ENCODE assay signal across 12 cellular contexts in genomic region chr2:108412995-108413726, GRCh38. TPM values are rescaled to one million over a fixed set of nuclear protein-coding genes. Genes with fewer than 3 reads are reported as not detected.
DNase-seq lines count a peak whose midpoint lies in the region; ATAC-seq and TF ChIP-seq lines count a peak whose summit lies in the region.
"Had no signal": no experiment of that assay in that cellular context is flagged by ENCODE, and none has a peak within 500 bp of the region (broad histone marks: within the 10 kb centered on the region; RNA-seq: fewer than 3 reads in every experiment).

No MANE protein-coding gene starts in this region.

- no peak overlapping the region for H3K4me2 ChIP-seq in fibroblast of lung (ENCODE audit: extremely low read depth, insufficient read depth, low read length)

- H3K4me1 ChIP-seq in SJSA1 (replicated peaks) (peaks cover 53% of the 10 kb centered on the region), fibroblast of lung (ENCODE audit: control insufficient read depth, extremely low read depth, insufficient read depth, low read length) (peaks cover 2% of the 10 kb centered on the region)

- no peaks in the 10 kb centered on the region for H3K27me3 ChIP-seq in SJSA1 (replicated peaks)
- no peaks in the 10 kb centered on the region for H3K27me3 ChIP-seq in fibroblast of lung (ENCODE audit: control insufficient read depth, insufficient read depth, low read length)

- H3K36me3 ChIP-seq in SJSA1 (no peaks in the 10 kb centered on the region), fibroblast of lung (ENCODE audit: control insufficient read depth, insufficient read depth, low read length) (no peaks in the 10 kb centered on the region)

- no peak overlapping the region for H2AFZ ChIP-seq in fibroblast of lung (ENCODE audit: low read length)

- TF ChIP-seq CTCF in fibroblast of lung (conservative IDR thresholded peaks at IDR 0.05 in 1 of 2, IDR thresholded peaks at IDR 0.05 in 1 of 2; ENCODE audit: low read depth in 1 of 2, low read length in 2 of 2) = no peak

- H3K27ac ChIP-seq in SJSA1 = peak overlapping the region; percentile 78
- H3K27ac ChIP-seq in fibroblast of lung (ENCODE audit: insufficient read depth, low read length) = no peak overlapping the region

- no peak overlapping the region for H3K4me3 ChIP-seq in SJSA1
- H3K4me3 ChIP-seq in fibroblast of lung (replicated peaks in 1 of 4; ENCODE audit: control extremely low read depth in 1 of 4, insufficient read depth in 1 of 4, low read depth in 3 of 4, low read length in 4 of 4) = no peak overlapping the region

- no peaks in the 10 kb centered on the region for H4K20me1 ChIP-seq in fibroblast of lung (ENCODE audit: control insufficient read depth, extremely low read depth, insufficient read depth, low read length)

- H3K79me2 ChIP-seq in fibroblast of lung (ENCODE audit: control insufficient read depth, insufficient read depth, low read length) = no peaks in the 10 kb centered on the region

- ATAC-seq in GM19328 (IDR thresholded peaks at IDR 0.05; ENCODE audit: unreplicated experiment) = no peak
- ATAC-seq: naive thymus-derived CD4-positive, alpha-beta T cell had no signal

- H3K9me3 ChIP-seq in SJSA1 (replicated peaks) (no peaks in the 10 kb centered on the region), fibroblast of lung (ENCODE audit: control insufficient read depth, insufficient read depth, low read depth, low read length) (no peaks in the 10 kb centered on the region)

- no peak overlapping the region for H3K9ac ChIP-seq in fibroblast of lung (ENCODE audit: insufficient read depth, low read length)

- peak; percentile 23 for DNase-seq in NCI-H345 (lab: John Stamatoyannopoulos, UW)
- DNase-seq in NCI-H345 treated with DMSO at 0.1 percent for 48 hours (lab: John Stamatoyannopoulos, UW; ENCODE audit: unreplicated experiment) = no peak
- DNase-seq in SJSA1 (ENCODE audit: low read depth in 1 of 2, low spot score in 2 of 2) = peak; percentile 97
- peak; percentile 53 to 90 for DNase-seq in fibroblast of lung (ENCODE audit: low read depth in 2 of 2)
- peak; percentile 44 for DNase-seq in smooth muscle cell of the brain vasculature (ENCODE audit: low read depth, low spot score)
- DNase-seq in activated T-cell treated with anti-CD3 and anti-CD28 coated beads, Interleukin-2, amount 50 U/mL, for 48 hours = no peak
- DNase-seq in 8988T = no peak
- DNase-seq: activated CD4-positive, alpha-beta T cell treated with anti-CD3 and anti-CD28 coated beads, Interleukin-2, amount 50 U/mL, for 4 hours; GF-D8; naive thymus-derived CD4-positive, alpha-beta T cell; NCI-H69 had no signal

RNA-seq across cellular contexts. Expression of gene SULT1C4, which starts 35.4 kb away (rescaled TPM):
- total RNA-seq in SJSA1 (2014; rRNA removed; shearing (Covaris generic)) = 0.25 and 1.7 TPM in 2 replicates
- 0.26 and 0.50 TPM in 2 replicates for total RNA-seq in fibroblast of lung
- polyA plus RNA-seq in fibroblast of lung = 0.05 and 0.14 TPM in 2 replicates
- polyA plus RNA-seq in fibroblast of lung (2012) = not detected in 2 replicates
- not detected in 2 replicates for polyA minus RNA-seq in fibroblast of lung (ENCODE audit: low replicate concordance)
- polyA plus RNA-seq: naive thymus-derived CD4-positive, alpha-beta T cell had no signal

RNA-seq across cellular contexts. Expression of gene GCC2, which starts 35.8 kb away (rescaled TPM):
- total RNA-seq in SJSA1 (2014; rRNA removed; shearing (Covaris generic)) = 18.6 and 18.8 TPM in 2 replicates
- total RNA-seq in fibroblast of lung = 23.6 and 26.4 TPM in 2 replicates
- polyA plus RNA-seq in fibroblast of lung = 9.4 and 16.3 TPM in 2 replicates
- polyA plus RNA-seq in fibroblast of lung (2012) = 8.5 and 15.3 TPM in 2 replicates
- 0.39 and 0.63 TPM in 2 replicates for polyA minus RNA-seq in fibroblast of lung (ENCODE audit: low replicate concordance)

Comparison
In these comparisons a context has a peak if more than half of its experiments do, and no peak if none do; other contexts are left out.
1. DNase-seq: peak in NCI-H345 (single experiment), SJSA1 (2 of 2), fibroblast of lung (2 of 2) and smooth muscle cell of the brain vasculature (single experiment); none in NCI-H345 treated with DMSO at 0.1 percent for 48 hours (single experiment), activated T-cell treated with anti-CD3 and anti-CD28 coated beads, Interleukin-2, amount 50 U/mL, for 48 hours (0 of 2) and 8988T (single experiment).